8 cellular contexts compared by ENCODE assay signal in the genomic region with DNA sequence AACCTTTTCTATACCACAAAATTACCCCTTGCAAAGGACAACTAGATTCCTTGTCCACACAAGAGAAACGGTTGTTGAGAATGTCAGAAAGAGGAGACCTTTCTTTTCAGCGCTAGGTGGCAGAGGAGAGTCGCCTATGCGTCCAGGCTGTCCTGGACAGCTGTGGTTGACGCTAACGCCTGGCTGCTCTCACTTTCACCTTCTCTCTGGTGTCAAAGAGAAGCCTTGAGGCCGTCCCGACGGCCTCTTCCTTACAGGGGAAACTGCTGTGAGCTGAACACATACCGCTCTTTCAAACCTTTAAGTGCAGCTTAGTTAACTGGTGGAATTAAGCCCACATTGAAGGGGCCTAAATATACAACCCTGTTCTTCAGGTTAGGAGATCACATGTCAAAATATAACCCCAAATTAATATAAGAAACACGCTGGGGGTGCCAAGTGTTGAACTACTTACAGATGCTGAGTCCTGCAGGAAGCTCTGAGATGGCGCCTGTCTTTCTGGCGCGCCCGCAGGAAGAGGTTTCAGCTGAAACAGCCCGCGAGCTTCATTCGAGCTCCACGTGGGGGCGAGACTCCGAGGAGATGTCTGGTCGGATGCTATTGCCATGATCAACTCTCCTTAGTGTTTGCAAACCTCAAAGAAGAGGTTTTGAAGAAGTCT. TPM values are rescaled to one million over a fixed set of nuclear protein-coding genes. Genes with fewer than 3 reads are reported as not detected.
DNase-seq lines count a peak whose midpoint lies in the region; ATAC-seq and TF ChIP-seq lines count a peak whose summit lies in the region.

No MANE protein-coding gene starts in this region.

- TF ChIP-seq CTCF in dorsolateral prefrontal cortex (IDR thresholded peaks at IDR 0.05 in 54 of 56, conservative IDR thresholded peaks at IDR 0.05 in 2 of 56; ENCODE audit: low read depth in 1 of 56, partially characterized antibody in 56 of 56): peak; percentile 36 to 91 (median 79)
- TF ChIP-seq CTCF in lower lobe of right lung (IDR thresholded peaks at IDR 0.05): peak; percentile 81

- H3K27me3 ChIP-seq in BLaER1 (no peaks in the 10 kb centered on the region), dorsolateral prefrontal cortex (no peaks in the 10 kb centered on the region), lower lobe of right lung (ENCODE audit: low read depth) (no peaks in the 10 kb centered on the region)

- intact Hi-C loops in dorsolateral prefrontal cortex (cut with DNase I) (loop anchor here (10.0 kb wide), 3 partner anchors 133 to 1903 kb away; no protein-coding TSS in a partner anchor), lower lobe of right lung (cut with DNase I) (loop anchor here (10.0 kb wide), 1 partner anchor 63 kb away; no protein-coding TSS in a partner anchor)

- H3K9me3 ChIP-seq in BLaER1: no peaks in the 10 kb centered on the region
- no peaks in the 10 kb centered on the region for H3K9me3 ChIP-seq in lower lobe of right lung

- no peaks in the 10 kb centered on the region for H4K20me1 ChIP-seq in BLaER1

- no peak overlapping the region for H3K9ac ChIP-seq in BLaER1

- peak; percentile 82 to 92 for DNase-seq in NCI-H526 (lab: John Stamatoyannopoulos, UW)
- peak; percentile 27 to 48 for DNase-seq in activated CD4-positive, alpha-beta T cell treated with anti-CD3 and anti-CD28 coated beads, Interleukin-2, amount 50 U/mL, for 24 hours (ENCODE audit: low read depth in 1 of 2, low spot score in 1 of 2)
- peak; percentile 27 to 76 (median 64) for DNase-seq in dorsolateral prefrontal cortex
- peak; percentile 74 for DNase-seq in lower lobe of right lung
- peak; percentile 35 to 60 (median 38) for DNase-seq in stimulated activated CD4-positive, alpha-beta T cell treated with anti-CD3 and anti-CD28 coated beads, TNF-alpha, amount 100 ng/mL, for 48 hours (ENCODE audit: low read depth in 3 of 3)

- H3K4me3 ChIP-seq in BLaER1 (no peak overlapping the region), dorsolateral prefrontal cortex (peak overlapping the region; percentile 7 to 66 (median 44)), lower lobe of right lung (peak overlapping the region; percentile 45)

- H3K36me3 ChIP-seq in BLaER1 (no peaks in the 10 kb centered on the region), lower lobe of right lung (no peaks in the 10 kb centered on the region)

- ATAC-seq in GM19035 (IDR thresholded peaks at IDR 0.05; ENCODE audit: unreplicated experiment) (peak; percentile 100), HG03342 (IDR thresholded peaks at IDR 0.05; ENCODE audit: unreplicated experiment) (peak; percentile 99), lower lobe of right lung (peak; percentile 97 to 98)

- H3K4me1 ChIP-seq in BLaER1: peaks cover 15% of the 10 kb centered on the region
- H3K4me1 ChIP-seq in lower lobe of right lung: peaks cover 5% of the 10 kb centered on the region

- H3K27ac ChIP-seq in BLaER1 (no peak overlapping the region), dorsolateral prefrontal cortex (peak overlapping the region in 13 of 59 donors; percentile 3 to 63 (median 24)), lower lobe of right lung (no peak overlapping the region)

- H3K4me2 ChIP-seq in BLaER1: peak overlapping the region; percentile 39

RNA-seq across cellular contexts. Expression of gene KBTBD8, which starts 26.1 kb away (rescaled TPM):
- total RNA-seq in dorsolateral prefrontal cortex: 10 to 100 TPM in 7 of 120 experiments, 1 to 10 TPM in 113; 2.7 to 11.7 (median 6.8) TPM
- 5.8 TPM for total RNA-seq in lower lobe of right lung
